Comparison of ENCODE assay signal across 1 cellular context in the genomic region with DNA sequence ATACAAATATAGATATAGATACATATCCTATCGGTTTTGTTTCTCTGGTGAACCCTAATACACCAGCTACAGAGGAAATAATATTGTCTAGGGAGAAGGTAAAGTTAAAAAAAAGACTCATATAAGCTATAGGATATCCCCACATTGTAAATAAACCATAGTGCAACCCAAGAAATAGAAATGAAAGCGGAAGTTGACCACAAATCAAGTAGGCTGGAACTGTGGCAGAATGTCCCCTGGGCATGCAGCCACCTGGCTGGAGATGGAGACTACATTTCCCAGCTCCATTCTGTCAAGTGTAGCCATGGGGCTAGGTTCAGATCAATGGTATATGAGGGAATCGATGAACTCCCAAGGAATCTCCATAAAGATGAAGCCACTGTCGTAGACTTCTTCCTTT.
TF ChIP-seq lines count a peak whose summit lies in the region.

No MANE protein-coding gene starts in this region.

TF ChIP-seq in GM23338, 12 proteins besides CTCF, POLR2A, EP300 and RAD21 (continued from another document):
- TF ChIP-seq STAT1 (IDR thresholded peaks at IDR 0.05; ENCODE audit: unreplicated experiment) (no peak), ZNF114 (CRISPR knock-in tag; IDR thresholded peaks at IDR 0.05) (no peak)
- TF ChIP-seq, protein P1, sequence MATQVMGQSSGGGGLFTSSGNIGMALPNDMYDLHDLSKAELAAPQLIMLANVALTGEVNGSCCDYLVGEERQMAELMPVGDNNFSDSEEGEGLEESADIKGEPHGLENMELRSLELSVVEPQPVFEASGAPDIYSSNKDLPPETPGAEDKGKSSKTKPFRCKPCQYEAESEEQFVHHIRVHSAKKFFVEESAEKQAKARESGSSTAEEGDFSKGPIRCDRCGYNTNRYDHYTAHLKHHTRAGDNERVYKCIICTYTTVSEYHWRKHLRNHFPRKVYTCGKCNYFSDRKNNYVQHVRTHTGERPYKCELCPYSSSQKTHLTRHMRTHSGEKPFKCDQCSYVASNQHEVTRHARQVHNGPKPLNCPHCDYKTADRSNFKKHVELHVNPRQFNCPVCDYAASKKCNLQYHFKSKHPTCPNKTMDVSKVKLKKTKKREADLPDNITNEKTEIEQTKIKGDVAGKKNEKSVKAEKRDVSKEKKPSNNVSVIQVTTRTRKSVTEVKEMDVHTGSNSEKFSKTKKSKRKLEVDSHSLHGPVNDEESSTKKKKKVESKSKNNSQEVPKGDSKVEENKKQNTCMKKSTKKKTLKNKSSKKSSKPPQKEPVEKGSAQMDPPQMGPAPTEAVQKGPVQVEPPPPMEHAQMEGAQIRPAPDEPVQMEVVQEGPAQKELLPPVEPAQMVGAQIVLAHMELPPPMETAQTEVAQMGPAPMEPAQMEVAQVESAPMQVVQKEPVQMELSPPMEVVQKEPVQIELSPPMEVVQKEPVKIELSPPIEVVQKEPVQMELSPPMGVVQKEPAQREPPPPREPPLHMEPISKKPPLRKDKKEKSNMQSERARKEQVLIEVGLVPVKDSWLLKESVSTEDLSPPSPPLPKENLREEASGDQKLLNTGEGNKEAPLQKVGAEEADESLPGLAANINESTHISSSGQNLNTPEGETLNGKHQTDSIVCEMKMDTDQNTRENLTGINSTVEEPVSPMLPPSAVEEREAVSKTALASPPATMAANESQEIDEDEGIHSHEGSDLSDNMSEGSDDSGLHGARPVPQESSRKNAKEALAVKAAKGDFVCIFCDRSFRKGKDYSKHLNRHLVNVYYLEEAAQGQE (IDR thresholded peaks at IDR 0.05; ENCODE audit: unreplicated experiment): no peak
